In the genomic region with DNA sequence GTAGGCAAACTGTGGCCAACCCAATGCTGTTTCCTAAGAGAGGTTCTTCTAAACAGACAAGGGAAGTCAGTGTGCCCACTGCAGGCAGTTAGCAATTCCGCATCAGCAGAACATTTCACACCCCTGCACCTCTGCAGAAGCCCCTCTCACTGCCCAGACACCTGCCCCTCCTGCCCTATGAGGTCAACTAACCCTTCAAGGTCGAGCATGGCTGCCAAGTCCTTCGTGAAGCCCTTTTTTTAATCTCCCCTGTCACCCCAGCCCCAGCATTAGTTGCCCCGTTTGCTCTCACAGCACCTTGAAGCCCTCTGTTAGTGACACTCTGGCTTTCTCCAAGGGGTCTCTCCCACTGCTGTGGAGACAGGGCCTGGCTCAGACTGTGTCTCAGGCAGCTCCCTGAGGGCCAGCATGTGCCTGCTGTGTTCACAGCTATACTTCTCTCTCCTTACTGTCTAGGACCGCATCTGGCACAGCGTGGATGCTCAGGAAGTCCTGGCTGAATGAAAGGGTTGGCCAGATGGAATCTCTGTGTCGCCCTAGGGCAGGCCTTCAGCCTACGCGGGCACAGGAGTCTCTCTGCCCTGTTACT, we compare ENCODE assay signal across 9 cellular contexts. TPM values are rescaled to one million over a fixed set of nuclear protein-coding genes. Genes with fewer than 3 reads are reported as not detected.
DNase-seq lines count a peak whose midpoint lies in the region; ATAC-seq and TF ChIP-seq lines count a peak whose summit lies in the region.
"Had no signal": no experiment of that assay in that cellular context is flagged by ENCODE, and none has a peak within 500 bp of the region (broad histone marks: within the 10 kb centered on the region; RNA-seq: fewer than 3 reads in every experiment).

No MANE protein-coding gene starts in this region.

- no peak overlapping the region for H2AK5ac ChIP-seq in neuronal stem cell (ENCODE audit: low read depth, low read length)

- peaks cover 100% of the 10 kb centered on the region for H3K4me1 Mint-ChIP-seq in activated B cell treated with CpG ODN at 0.5 μM for 24 hours

- no peak overlapping the region for H2BK120ac ChIP-seq in neuronal stem cell (ENCODE audit: low read depth, low read length)

- no peak overlapping the region for H3K4ac ChIP-seq in neuronal stem cell (ENCODE audit: low read length)

- H2BK15ac ChIP-seq in neuronal stem cell (ENCODE audit: low read length) = no peak overlapping the region

- no peak overlapping the region for H2BK5ac ChIP-seq in neuronal stem cell (ENCODE audit: low read length)

- H3K4me2 ChIP-seq in neuronal stem cell (ENCODE audit: insufficient read depth, low read length, poor library complexity, severe bottlenecking) = no peak overlapping the region

- peak overlapping the region; percentile 55 for H3K4me3 Mint-ChIP-seq in activated B cell treated with CpG ODN at 0.5 μM for 24 hours

- H4K91ac ChIP-seq in neuronal stem cell (ENCODE audit: low read depth, low read length, poor library complexity) = no peak overlapping the region

- H3K18ac ChIP-seq in neuronal stem cell (ENCODE audit: low read length) = no peak overlapping the region

- H3K36me3 ChIP-seq in thoracic aorta (no peaks in the 10 kb centered on the region), neuronal stem cell (replicated peaks in 1 of 2; ENCODE audit: control insufficient read depth in 2 of 2, insufficient read depth in 2 of 2, low read length in 2 of 2) (peaks cover 90 to 100% of the 10 kb centered on the region in 2 donors)

- DNase-seq in activated CD8-positive, alpha-beta memory T cell treated with anti-CD3 and anti-CD28 coated beads, Interleukin-2, amount 50 U/mL, for 48 hours = peak; percentile 52
- no peak for DNase-seq in activated CD8-positive, alpha-beta memory T cell treated with anti-CD3 and anti-CD28 coated beads for 24 hours
- DNase-seq in activated B cell treated with CpG ODN at 0.5 μM for 24 hours (no peak), islet precursor cell (peak; percentile 55), thoracic aorta (ENCODE audit: low spot score) (no peak), neuronal stem cell (ENCODE audit: low spot score) (no peak), DMS 273 (lab: John Stamatoyannopoulos, UW; ENCODE audit: unreplicated experiment) (no peak), MV-4-11 (lab: John Stamatoyannopoulos, UW) (no peak)
- DNase-seq: T-helper 9 cell had no signal

- intact Hi-C loops in activated B cell treated with CpG ODN at 0.5 μM for 24 hours (cut with micrococcal nuclease) = loop anchor here (10.0 kb wide), 2 partner anchors 484 to 1574 kb away; a partner anchor contains a TSS

- H3K36me3 Mint-ChIP-seq in activated B cell treated with CpG ODN at 0.5 μM for 24 hours (ENCODE audit: low read depth) = peaks cover 78% of the 10 kb centered on the region

- H3K9ac ChIP-seq in neuronal stem cell (ENCODE audit: low read depth, low read length, poor library complexity) = no peak overlapping the region

- H3K9me3 Mint-ChIP-seq in activated B cell treated with CpG ODN at 0.5 μM for 24 hours = no peaks in the 10 kb centered on the region

- no peak overlapping the region for H2AFZ ChIP-seq in neuronal stem cell (ENCODE audit: low read length)

- no peak overlapping the region for H3K23ac ChIP-seq in neuronal stem cell (ENCODE audit: low read depth, low read length, poor library complexity)

- POLR2A ChIA-PET in activated B cell treated with CpG ODN at 0.5 μM for 24 hours (lab: Charles Lee) = interaction anchor here (0.9 to 26.4 kb wide), 4 partner anchors 14 to 172 kb away, joined by 3 to 694 read pairs (median 223); a partner anchor contains a TSS

- CTCF ChIA-PET in activated B cell treated with CpG ODN at 0.5 μM for 24 hours (lab: Charles Lee) = interaction anchor here (1.4 to 5.4 kb wide), 4 partner anchors 11 to 16 kb away, joined by 3 to 46 read pairs (median 6); no protein-coding TSS in a partner anchor

- no peak overlapping the region for H2BK12ac ChIP-seq in neuronal stem cell (ENCODE audit: low read length)

- peaks cover 18% of the 10 kb centered on the region for H3K79me1 ChIP-seq in neuronal stem cell (ENCODE audit: low read depth, low read length)

- peaks cover 43 to 75% of the 10 kb centered on the region in 2 donors for H3K4me1 ChIP-seq in thoracic aorta (ENCODE audit: control insufficient read depth in 1 of 2, low read depth in 2 of 2)
- H3K4me1 ChIP-seq in neuronal stem cell (ENCODE audit: control insufficient read depth in 2 of 2, insufficient read depth in 1 of 2, low read depth in 1 of 2, low read length in 2 of 2) = peaks cover 7 to 61% of the 10 kb centered on the region in 2 donors

- H3K14ac ChIP-seq in neuronal stem cell (ENCODE audit: low read length) = no peak overlapping the region

- H3K9me3 ChIP-seq in thoracic aorta = no peaks in the 10 kb centered on the region
- peaks cover 0 to 2% of the 10 kb centered on the region in 2 donors for H3K9me3 ChIP-seq in neuronal stem cell (replicated peaks in 1 of 2; ENCODE audit: control insufficient read depth in 2 of 2, insufficient read depth in 1 of 2, low read depth in 1 of 2, low read length in 2 of 2)

- H3K27ac ChIP-seq in thoracic aorta (peak overlapping the region; percentile 91 to 96), neuronal stem cell (replicated peaks; ENCODE audit: low read length) (no peak overlapping the region)

- H3K27ac Mint-ChIP-seq in activated B cell treated with CpG ODN at 0.5 μM for 24 hours = peak overlapping the region; percentile 91

- ATAC-seq in activated B cell treated with CpG ODN at 0.5 μM for 24 hours (ENCODE audit: low read depth) = no peak
- no peak for ATAC-seq in thoracic aorta (ENCODE audit: insufficient number of reproducible peaks, low FRiP score, low read depth)

- H3K27me3 Mint-ChIP-seq in activated B cell treated with CpG ODN at 0.5 μM for 24 hours = no peaks in the 10 kb centered on the region

- TF ChIP-seq CTCF in activated B cell treated with CpG ODN at 0.5 μM for 24 hours (IDR thresholded peaks at IDR 0.05) (no peak), thoracic aorta (IDR thresholded peaks at IDR 0.05) (no peak)

- H3K27me3 ChIP-seq in thoracic aorta (replicated peaks; ENCODE audit: insufficient read depth) = no peaks in the 10 kb centered on the region
- H3K27me3 ChIP-seq in neuronal stem cell (ENCODE audit: control insufficient read depth in 3 of 3, insufficient read depth in 3 of 3, low read depth in 1 of 3, low read length in 3 of 3) = no peaks in the 10 kb centered on the region

- WGBS in neuronal stem cell (ENCODE audit: extremely low coverage in 2 of 2, insufficient read length in 2 of 2, insufficient replicate concordance in 1 of 2), 2 donors = no CpG with 5 or more reads among the region's 9 CpGs

- H3K4me3 ChIP-seq in thoracic aorta (no peak overlapping the region), neuronal stem cell (ENCODE audit: low read length in 2 of 2) (no peak overlapping the region)

- no peak overlapping the region for H4K8ac ChIP-seq in neuronal stem cell (ENCODE audit: low read depth, low read length)

RNA-seq across cellular contexts. Expression of a gene that starts 20.0 kb away (rescaled TPM):
- total RNA-seq in activated B cell treated with CpG ODN at 0.5 μM for 24 hours (105 and 117 TPM in 2 replicates), thoracic aorta (100 to 1,000 TPM; 119 to 147 TPM)
- 350 TPM for polyA plus RNA-seq in neuronal stem cell (2013, experiment 1 of 2)
- 351 TPM for polyA plus RNA-seq in neuronal stem cell (2013, experiment 2 of 2)

Comparison
In these comparisons a context has a peak if more than half of its experiments do, and no peak if none do; other contexts are left out.
1. DNase-seq: peak in activated CD8-positive, alpha-beta memory T cell treated with anti-CD3 and anti-CD28 coated beads, Interleukin-2, amount 50 U/mL, for 48 hours (single experiment) and islet precursor cell (single experiment); none in activated CD8-positive, alpha-beta memory T cell treated with anti-CD3 and anti-CD28 coated beads for 24 hours (single experiment), activated B cell treated with CpG ODN at 0.5 μM for 24 hours (single experiment), thoracic aorta (single experiment), neuronal stem cell (single experiment), DMS 273 (single experiment) and MV-4-11 (single experiment).